Comparison of ENCODE assay signal across 21 cellular contexts in genomic region chr1:181079920-181080319, GRCh38.
"Had no signal": no experiment of that assay in that cellular context is flagged by ENCODE, and none has a peak within 500 bp of the region (broad histone marks: within the 10 kb centered on the region; RNA-seq: fewer than 3 reads in every experiment).

No MANE protein-coding gene starts in this region.

- H3K9me3 ChIP-seq: heart right ventricle, mucosa of descending colon, sigmoid colon, testis, vagina had no signal

- H3K27ac Mint-ChIP-seq: activated CD8-positive, alpha-beta T cell treated with anti-CD3 and anti-CD28 coated beads, Interleukin-2, amount 10 ng/mL, durations not matched to agents 7 days and 5 days; activated naive CD8-positive, alpha-beta T cell treated with anti-CD3 and anti-CD28 coated beads for 36 hours; effector memory CD8-positive, alpha-beta T cell; memory B cell; neural progenitor cell; T-helper 1 cell treated with Interleukin-12 subunit alpha and Interleukin-12 subunit beta and Interleukin-4 antibody, amounts not matched to agents 30 μg/mL and 1 μg/mL, for 36 hours had no signal

- H3K4me2 ChIP-seq: neural progenitor cell, smooth muscle cell had no signal

- H3K9ac ChIP-seq: neural progenitor cell had no signal

- H3K36me3 Mint-ChIP-seq: activated naive CD8-positive, alpha-beta T cell treated with anti-CD3 and anti-CD28 coated beads for 36 hours; memory B cell; neural progenitor cell had no signal

- DNase-seq: activated CD4-positive, alpha-beta T cell treated with anti-CD3 and anti-CD28 coated beads, Interleukin-2, amount 50 U/mL, for 1 hour; activated CD8-positive, alpha-beta T cell treated with anti-CD3 and anti-CD28 coated beads, Interleukin-2, amount 10 ng/mL, durations not matched to agents 7 days and 5 days; activated naive CD4-positive, alpha-beta T cell treated with Interleukin-2 at 50 U/mL for 16 hours; activated naive CD8-positive, alpha-beta T cell treated with anti-CD3 and anti-CD28 coated beads for 36 hours; central memory CD4-positive, alpha-beta T cell; dorsolateral prefrontal cortex; effector memory CD8-positive, alpha-beta T cell; heart right ventricle; left colon; mucosa of descending colon; sigmoid colon; stimulated activated CD4-positive, alpha-beta T cell treated with anti-CD3 and anti-CD28 coated beads, Interleukin-15, amount 100 ng/mL, for 24 hours; stimulated activated naive CD4-positive, alpha-beta T cell; testis; trophoblast cell had no signal

- H3K36me3 ChIP-seq: heart right ventricle, neural progenitor cell, sigmoid colon, vagina had no signal

- H3K27me3 ChIP-seq: dorsolateral prefrontal cortex, heart right ventricle, neural progenitor cell, sigmoid colon, testis, vagina had no signal

- H3K4me3 Mint-ChIP-seq: activated CD8-positive, alpha-beta T cell treated with anti-CD3 and anti-CD28 coated beads, Interleukin-2, amount 10 ng/mL, durations not matched to agents 7 days and 5 days; activated naive CD8-positive, alpha-beta T cell treated with anti-CD3 and anti-CD28 coated beads for 36 hours; effector memory CD8-positive, alpha-beta T cell; memory B cell; neural progenitor cell; T-helper 1 cell treated with Interleukin-12 subunit alpha and Interleukin-12 subunit beta and Interleukin-4 antibody, amounts not matched to agents 30 μg/mL and 1 μg/mL, for 36 hours had no signal

- H3K27ac ChIP-seq: dorsolateral prefrontal cortex, heart right ventricle, neural progenitor cell, sigmoid colon, testis, vagina, VCaP had no signal

- H3K9me3 Mint-ChIP-seq: activated naive CD8-positive, alpha-beta T cell treated with anti-CD3 and anti-CD28 coated beads for 36 hours; effector memory CD8-positive, alpha-beta T cell; memory B cell; neural progenitor cell had no signal

- H3K4me3 ChIP-seq: dorsolateral prefrontal cortex, heart right ventricle, mucosa of descending colon, neural progenitor cell, sigmoid colon, smooth muscle cell, testis, vagina had no signal

- H3K4me1 ChIP-seq: testis, vagina had no signal

- ATAC-seq: activated CD8-positive, alpha-beta T cell treated with anti-CD3 and anti-CD28 coated beads, Interleukin-2, amount 10 ng/mL, durations not matched to agents 7 days and 5 days; effector memory CD8-positive, alpha-beta T cell; heart right ventricle; left colon; mucosa of descending colon had no signal
